In genomic region chr14:30681752-30682355, GRCh38 we compare ENCODE assay signal across 12 cellular contexts. TPM values are rescaled to one million over a fixed set of nuclear protein-coding genes. Genes with fewer than 3 reads are reported as not detected.
DNase-seq lines count a peak whose midpoint lies in the region; ATAC-seq and TF ChIP-seq lines count a peak whose summit lies in the region.
"Had no signal": no experiment of that assay in that cellular context is flagged by ENCODE, and none has a peak within 500 bp of the region (broad histone marks: within the 10 kb centered on the region; RNA-seq: fewer than 3 reads in every experiment).

No MANE protein-coding gene starts in this region.

- H3K36me3 Mint-ChIP-seq in immature natural killer cell: peaks cover 7 to 30% (median 14%) of the 10 kb centered on the region in 3 donors

- no peak overlapping the region for H3K27ac ChIP-seq in A673 (ENCODE audit: low read depth, low read length, poor library complexity, severe bottlenecking)
- no peak overlapping the region for H3K27ac ChIP-seq in Panc1 (ENCODE audit: low read length)
- H3K27ac ChIP-seq: upper lobe of left lung had no signal

- intact Hi-C loops in A673 (cut with micrococcal nuclease; ENCODE audit: unreplicated experiment) (no loop called here), Panc1 (cut with micrococcal nuclease; ENCODE audit: unreplicated experiment) (no loop called here)

- H3K4me3 Mint-ChIP-seq in immature natural killer cell: no peak overlapping the region
- H3K4me3 Mint-ChIP-seq: activated CD4-positive, alpha-beta memory T cell treated with anti-CD3 and anti-CD28 coated beads, Interleukin-2, amount 10 ng/mL, durations not matched to agents 7 days and 5 days had no signal

- POLR2A ChIA-PET in A673 (lab: Charles Lee; ENCODE audit: low non-redundant PET) (no interaction called here), Panc1 (lab: Charles Lee) (no interaction called here)

- peak; percentile 66 for TF ChIP-seq CTCF in A673 (conservative IDR thresholded peaks at IDR 0.05; ENCODE audit: low read depth, low read length)
- peak; percentile 13 for TF ChIP-seq CTCF in GM13977 (IDR thresholded peaks at IDR 0.05; ENCODE audit: extremely low read depth, insufficient read depth, missing control alignments)
- peak; percentile 45; the same call in 1 of the 2 replicates for TF ChIP-seq CTCF in Panc1 (IDR thresholded peaks at IDR 0.05)
- TF ChIP-seq CTCF in fibroblast of villous mesenchyme (IDR thresholded peaks at IDR 0.05; ENCODE audit: insufficient read depth, low read depth, low read length): peak; percentile 55

- no peak overlapping the region for H3K27ac Mint-ChIP-seq in immature natural killer cell
- H3K27ac Mint-ChIP-seq: activated CD4-positive, alpha-beta memory T cell treated with anti-CD3 and anti-CD28 coated beads, Interleukin-2, amount 10 ng/mL, durations not matched to agents 7 days and 5 days had no signal

- H3K9me3 ChIP-seq in A673 (ENCODE audit: low read depth, low read length, poor library complexity, severe bottlenecking) (no peaks in the 10 kb centered on the region), Panc1 (ENCODE audit: control insufficient read depth, insufficient read depth, low read depth, low read length) (no peaks in the 10 kb centered on the region; the same call in 1 of the 2 replicates)
- H3K9me3 ChIP-seq: upper lobe of left lung had no signal

- ATAC-seq in Panc1 (no peak), GM19351 (IDR thresholded peaks at IDR 0.05; ENCODE audit: unreplicated experiment) (no peak), HG03039 (IDR thresholded peaks at IDR 0.05; ENCODE audit: unreplicated experiment) (no peak)

- no peaks in the 10 kb centered on the region for H3K9me3 Mint-ChIP-seq in immature natural killer cell
- H3K9me3 Mint-ChIP-seq: activated CD4-positive, alpha-beta memory T cell treated with anti-CD3 and anti-CD28 coated beads, Interleukin-2, amount 10 ng/mL, durations not matched to agents 7 days and 5 days had no signal

- CTCF ChIA-PET in A673 (lab: Charles Lee) (no interaction called here), Panc1 (lab: Charles Lee) (no interaction called here)

- H3K27me3 ChIP-seq in A673 (replicated peaks; ENCODE audit: insufficient read depth, low read depth, low read length, poor library complexity) (no peaks in the 10 kb centered on the region), Panc1 (ENCODE audit: control insufficient read depth, insufficient read depth, low read length) (no peaks in the 10 kb centered on the region)
- H3K27me3 ChIP-seq: upper lobe of left lung had no signal

- H3K36me3 ChIP-seq in A673 (ENCODE audit: insufficient read depth, low read length, poor library complexity, severe bottlenecking) (peaks cover 4% of the 10 kb centered on the region), Panc1 (ENCODE audit: control insufficient read depth, insufficient read depth, low read length) (peaks cover 9% of the 10 kb centered on the region; the same call in 1 of the 2 replicates)

- in situ Hi-C loops in GM13977 (cut with MboI; ENCODE audit: low pct_unique_long_range_greater_than_20kb, low sequenced_read_pairs, unreplicated experiment): no loop called here
- in situ Hi-C loops in Panc1 (cut with HindIII; ENCODE audit: low pct_unique_long_range_greater_than_20kb, low sequenced_read_pairs): no loop called here

- DNase-seq in A673 (ENCODE audit: low spot score) (peak; percentile 7), GM13977 (ENCODE audit: low spot score) (peak; percentile 22), Panc1 (ENCODE audit: low read depth, low spot score) (no peak), fibroblast of villous mesenchyme (ENCODE audit: low read depth) (peak; percentile 22), immature natural killer cell (no peak)
- DNase-seq in stimulated activated CD4-positive, alpha-beta T cell treated with anti-CD3 and anti-CD28 coated beads, Interleukin-15, amount 100 ng/mL, for 24 hours: no peak
- DNase-seq: activated CD4-positive, alpha-beta memory T cell treated with anti-CD3 and anti-CD28 coated beads, Interleukin-2, amount 10 ng/mL, durations not matched to agents 7 days and 5 days; cortex of kidney; DMS79; upper lobe of left lung had no signal

- no peaks in the 10 kb centered on the region for H3K4me1 ChIP-seq in A673 (ENCODE audit: insufficient read depth, low read length, poor library complexity, severe bottlenecking)
- H3K4me1 ChIP-seq in Panc1 (ENCODE audit: control insufficient read depth, insufficient read depth, low read length): no peaks in the 10 kb centered on the region
- H3K4me1 ChIP-seq: upper lobe of left lung had no signal

- H3K4me1 Mint-ChIP-seq in immature natural killer cell: peaks cover 2 to 18% of the 10 kb centered on the region in 2 donors
- H3K4me1 Mint-ChIP-seq: activated CD4-positive, alpha-beta memory T cell treated with anti-CD3 and anti-CD28 coated beads, Interleukin-2, amount 10 ng/mL, durations not matched to agents 7 days and 5 days had no signal

- H3K4me3 ChIP-seq in A673 (ENCODE audit: low read depth, low read length, poor library complexity, severe bottlenecking): no peak overlapping the region
- no peak overlapping the region for H3K4me3 ChIP-seq in Panc1 (ENCODE audit: low read depth in 2 of 2, low read length in 2 of 2)
- no peak overlapping the region for H3K4me3 ChIP-seq in fibroblast of villous mesenchyme (ENCODE audit: low read depth, low read length)
- H3K4me3 ChIP-seq: upper lobe of left lung had no signal

- no peaks in the 10 kb centered on the region for H3K27me3 Mint-ChIP-seq in immature natural killer cell (ENCODE audit: low read depth in 3 of 3)
- H3K27me3 Mint-ChIP-seq: activated CD4-positive, alpha-beta memory T cell treated with anti-CD3 and anti-CD28 coated beads, Interleukin-2, amount 10 ng/mL, durations not matched to agents 7 days and 5 days had no signal

- BruUV-seq in A673 (replicated peaks; lab: Mats Ljungman, UMichigan) (no TSS peak), Panc1 (replicated peaks; lab: Mats Ljungman, UMichigan) (no TSS peak)

RNA-seq across cellular contexts. Expression of gene SCFD1, which starts 59.7 kb away (rescaled TPM):
- total RNA-seq in A673 (2021) (53.1 and 61.9 TPM in 2 replicates), Panc1 (2021; ENCODE audit: unreplicated experiment) (43.8 TPM), fibroblast of villous mesenchyme (149 and 203 TPM in 2 replicates)
- 17.4 TPM for polyA plus RNA-seq in Panc1 (2012; ENCODE audit: insufficient read length)
- 10 to 100 TPM; 47.3 to 72.6 (median 67.6) TPM for polyA plus RNA-seq in immature natural killer cell

Comparison
In these comparisons a context has a peak if more than half of its experiments do, and no peak if none do; other contexts are left out.
1. DNase-seq: peak in A673 (single experiment), GM13977 (single experiment) and fibroblast of villous mesenchyme (single experiment); none in Panc1 (single experiment), stimulated activated CD4-positive, alpha-beta T cell treated with anti-CD3 and anti-CD28 coated beads, Interleukin-15, amount 100 ng/mL, for 24 hours (single experiment) and immature natural killer cell (0 of 3).
2. CTCF ChIP-seq: peak in every context shown above with its lines; median percentile 66 in A673; 55 in fibroblast of villous mesenchyme; 45 in Panc1; 13 in GM13977.